In genomic region chr11:554824-555499, GRCh38 we compare ENCODE assay signal across 8 cellular contexts. TPM values are rescaled to one million over a fixed set of nuclear protein-coding genes. Genes with fewer than 3 reads are reported as not detected.
DNase-seq lines count a peak whose midpoint lies in the region; ATAC-seq and TF ChIP-seq lines count a peak whose summit lies in the region.

No MANE protein-coding gene starts in this region.

- peak; percentile 76 for TF ChIP-seq CTCF in thoracic aorta (IDR thresholded peaks at IDR 0.05)

- DNase-seq in ELR (ENCODE audit: low read depth) (peak; percentile 68), NCI-H526 treated with DMSO at 0.1 percent for 48 hours (lab: John Stamatoyannopoulos, UW) (peak; percentile 70), naive B cell (peak; percentile 78), thoracic aorta (ENCODE audit: low spot score) (no peak), hepatic stellate cell (ENCODE audit: low spot score) (no peak)
- DNase-seq in activated CD8-positive, alpha-beta T cell treated with anti-CD3 and anti-CD28 coated beads, Interleukin-2, amount 10 ng/mL, durations not matched to agents 7 days and 5 days, result peak; percentile 81

- no peaks in the 10 kb centered on the region for H3K36me3 Mint-ChIP-seq in activated CD8-positive, alpha-beta T cell treated with anti-CD3 and anti-CD28 coated beads, Interleukin-2, amount 10 ng/mL, durations not matched to agents 7 days and 5 days (ENCODE audit: low read depth)
- H3K36me3 Mint-ChIP-seq in naive B cell, result no peaks in the 10 kb centered on the region

- H3K4me1 ChIP-seq in endocrine pancreas (ENCODE audit: control insufficient read depth, insufficient read depth, low read length) (no peaks in the 10 kb centered on the region), thoracic aorta (ENCODE audit: control insufficient read depth in 1 of 2, low read depth in 2 of 2) (peaks cover 8 to 17% of the 10 kb centered on the region in 2 donors)

- H3K27me3 Mint-ChIP-seq in activated CD8-positive, alpha-beta T cell treated with anti-CD3 and anti-CD28 coated beads, Interleukin-2, amount 10 ng/mL, durations not matched to agents 7 days and 5 days (ENCODE audit: low read depth), result peaks cover 13% of the 10 kb centered on the region
- H3K27me3 Mint-ChIP-seq in naive B cell, result no peaks in the 10 kb centered on the region

- H3K4me3 Mint-ChIP-seq in activated CD8-positive, alpha-beta T cell treated with anti-CD3 and anti-CD28 coated beads, Interleukin-2, amount 10 ng/mL, durations not matched to agents 7 days and 5 days, result peak overlapping the region; percentile 43
- peak overlapping the region in 5 of 8 donors; percentile 24 to 72 (median 58) for H3K4me3 Mint-ChIP-seq in naive B cell

- H3K36me3 ChIP-seq in endocrine pancreas (ENCODE audit: control insufficient read depth, insufficient read depth, low read length) (no peaks in the 10 kb centered on the region), thoracic aorta (no peaks in the 10 kb centered on the region)

- H3K4me3 ChIP-seq in endocrine pancreas (ENCODE audit: control insufficient read depth, insufficient read depth, low read length) (no peak overlapping the region), thoracic aorta (peak overlapping the region; percentile 60)

- POLR2A ChIA-PET in activated CD8-positive, alpha-beta T cell treated with anti-CD3 and anti-CD28 coated beads, Interleukin-2, amount 10 ng/mL, durations not matched to agents 7 days and 5 days (lab: Charles Lee), result interaction anchor here (1.2 to 1.7 kb wide), 3 partner anchors 14 to 171 kb away, joined by 3 to 7 read pairs (median 5); no protein-coding TSS in a partner anchor

- CTCF ChIA-PET in activated CD8-positive, alpha-beta T cell treated with anti-CD3 and anti-CD28 coated beads, Interleukin-2, amount 10 ng/mL, durations not matched to agents 7 days and 5 days (lab: Charles Lee), result interaction anchor here (0.6 to 4.7 kb wide), 24 partner anchors 9 to 203 kb away, joined by 3 to 86 read pairs (median 4); partner anchors contain the start of genes DEAF1, IRF7, LRRC56 and PHRF1

- no peaks in the 10 kb centered on the region for H3K9me3 Mint-ChIP-seq in activated CD8-positive, alpha-beta T cell treated with anti-CD3 and anti-CD28 coated beads, Interleukin-2, amount 10 ng/mL, durations not matched to agents 7 days and 5 days (ENCODE audit: insufficient read depth)
- no peaks in the 10 kb centered on the region for H3K9me3 Mint-ChIP-seq in naive B cell

- ATAC-seq in HG02981 (IDR thresholded peaks at IDR 0.05; ENCODE audit: unreplicated experiment) (peak; percentile 69), naive B cell (ENCODE audit: low read depth in 2 of 2) (peak; percentile 84 to 90), thoracic aorta (ENCODE audit: insufficient number of reproducible peaks, low FRiP score, low read depth) (no peak)
- peak; percentile 71 for ATAC-seq in activated CD8-positive, alpha-beta T cell treated with anti-CD3 and anti-CD28 coated beads, Interleukin-2, amount 10 ng/mL, durations not matched to agents 7 days and 5 days

- H3K9ac ChIP-seq in endocrine pancreas (ENCODE audit: control insufficient read depth, insufficient read depth, low read length), result peak overlapping the region; percentile 34

- no peak overlapping the region for H3K27ac Mint-ChIP-seq in activated CD8-positive, alpha-beta T cell treated with anti-CD3 and anti-CD28 coated beads, Interleukin-2, amount 10 ng/mL, durations not matched to agents 7 days and 5 days
- H3K27ac Mint-ChIP-seq in naive B cell, result no peak overlapping the region

- H3K9me3 ChIP-seq in endocrine pancreas (ENCODE audit: control insufficient read depth, low read length) (no peaks in the 10 kb centered on the region), thoracic aorta (no peaks in the 10 kb centered on the region)

- H3K27me3 ChIP-seq in endocrine pancreas (ENCODE audit: control insufficient read depth, insufficient read depth, low read length) (no peaks in the 10 kb centered on the region), thoracic aorta (replicated peaks; ENCODE audit: insufficient read depth) (peaks cover 4% of the 10 kb centered on the region)

- no peak overlapping the region for H3K27ac ChIP-seq in thoracic aorta

- H3K4me1 Mint-ChIP-seq in activated CD8-positive, alpha-beta T cell treated with anti-CD3 and anti-CD28 coated beads, Interleukin-2, amount 10 ng/mL, durations not matched to agents 7 days and 5 days (ENCODE audit: low read depth), result peaks cover 6% of the 10 kb centered on the region
- peaks cover 3 to 19% (median 9%) of the 10 kb centered on the region in 3 donors for H3K4me1 Mint-ChIP-seq in naive B cell

RNA-seq across cellular contexts. Expression of gene LMNTD2, which starts 5.6 kb away (rescaled TPM):
- under 1 TPM; 0.34 to 0.81 TPM for total RNA-seq in activated CD8-positive, alpha-beta T cell treated with anti-CD3 and anti-CD28 coated beads, Interleukin-2, amount 10 ng/mL, durations not matched to agents 7 days and 5 days
- 1 to 10 TPM; 2.1 to 4.8 (median 2.9) TPM for polyA plus RNA-seq in naive B cell (ENCODE audit: low read depth in 6 of 6)
- total RNA-seq in thoracic aorta, result 1 to 10 TPM; 1.1 to 2.7 TPM

RNA-seq across cellular contexts. Expression of gene RASSF7, which starts 5.8 kb away (rescaled TPM):
- total RNA-seq in activated CD8-positive, alpha-beta T cell treated with anti-CD3 and anti-CD28 coated beads, Interleukin-2, amount 10 ng/mL, durations not matched to agents 7 days and 5 days, result 10 to 100 TPM; 32.2 to 36.1 TPM
- 10 to 100 TPM; 17.3 to 31.5 (median 23.5) TPM for polyA plus RNA-seq in naive B cell (ENCODE audit: low read depth in 6 of 6)
- 10 to 100 TPM in 1 of 2 donors, 1 to 10 TPM in 1; 7.3 to 20.6 TPM for total RNA-seq in thoracic aorta

RNA-seq across cellular contexts. Expression of gene LRRC56, which starts 17.6 kb away (rescaled TPM):
- total RNA-seq in activated CD8-positive, alpha-beta T cell treated with anti-CD3 and anti-CD28 coated beads, Interleukin-2, amount 10 ng/mL, durations not matched to agents 7 days and 5 days, result 1 to 10 TPM; 1.9 to 2.2 TPM
- polyA plus RNA-seq in naive B cell (ENCODE audit: low read depth in 6 of 6), result 1 to 10 TPM in 2 of 6 donors, under 1 TPM in 3, not detected in 1; 0.66 to 1.6 (median 0.92) TPM
- total RNA-seq in thoracic aorta, result under 1 TPM in 1 of 2 donors, not detected in 1; 0.41 TPM

RNA-seq across cellular contexts. Expression of gene HRAS, which starts 19.6 kb away (rescaled TPM):
- total RNA-seq in activated CD8-positive, alpha-beta T cell treated with anti-CD3 and anti-CD28 coated beads, Interleukin-2, amount 10 ng/mL, durations not matched to agents 7 days and 5 days, result 10 to 100 TPM; 58.7 to 68.9 TPM
- 10 to 100 TPM; 11.2 to 25.1 (median 13.8) TPM for polyA plus RNA-seq in naive B cell (ENCODE audit: low read depth in 6 of 6)
- total RNA-seq in thoracic aorta, result 10 to 100 TPM; 17.7 to 32.4 TPM

RNA-seq across cellular contexts. Expression of gene PHRF1, which starts 21.3 kb away (rescaled TPM):
- total RNA-seq in activated CD8-positive, alpha-beta T cell treated with anti-CD3 and anti-CD28 coated beads, Interleukin-2, amount 10 ng/mL, durations not matched to agents 7 days and 5 days, result 10 to 100 TPM; 53.7 to 58.1 TPM
- polyA plus RNA-seq in naive B cell (ENCODE audit: low read depth in 6 of 6), result 10 to 100 TPM in 1 of 6 donors, 1 to 10 TPM in 5; 2.3 to 16.4 (median 5.2) TPM
- 10 to 100 TPM; 31.3 to 39.6 TPM for total RNA-seq in thoracic aorta

Comparison
In these comparisons a context has a peak if more than half of its experiments do, and no peak if none do; other contexts are left out.
1. DNase-seq: peak in ELR (single experiment), NCI-H526 treated with DMSO at 0.1 percent for 48 hours (single experiment), activated CD8-positive, alpha-beta T cell treated with anti-CD3 and anti-CD28 coated beads, Interleukin-2, amount 10 ng/mL, durations not matched to agents 7 days and 5 days (single experiment) and naive B cell (single experiment); none in thoracic aorta (single experiment) and hepatic stellate cell (single experiment).